In genomic region chr3:127226946-127227842, GRCh38 we compare ENCODE assay signal across 1 cellular context.
TF ChIP-seq lines count a peak whose summit lies in the region.

No MANE protein-coding gene starts in this region.

TF ChIP-seq in H1, 55 proteins besides CTCF, POLR2A, EP300 and RAD21:
- no peak for TF ChIP-seq PHF8 (conservative IDR thresholded peaks at IDR 0.05; ENCODE audit: low read depth, low read length)
- TF ChIP-seq JUND (IDR thresholded peaks at IDR 0.05; ENCODE audit: low read length), result no peak
- no peak for TF ChIP-seq SIN3A (conservative IDR thresholded peaks at IDR 0.05 in 1 of 2, IDR thresholded peaks at IDR 0.05 in 1 of 2; ENCODE audit: low read depth in 1 of 2, low read length in 2 of 2)
- no peak for TF ChIP-seq JUN (IDR thresholded peaks at IDR 0.05; ENCODE audit: low read depth, low read length)
- no peak for TF ChIP-seq SUZ12 (IDR thresholded peaks at IDR 0.05; ENCODE audit: low read length)
- TF ChIP-seq TAF7 (optimal IDR thresholded peaks at IDR 0.05; ENCODE audit: borderline replicate concordance, low read depth, low read length), result no peak
- no peak for TF ChIP-seq CREB1 (IDR thresholded peaks at IDR 0.05)
- no peak for TF ChIP-seq GTF2F1 (IDR thresholded peaks at IDR 0.05; ENCODE audit: borderline replicate concordance, low read depth, low read length)
- no peak for TF ChIP-seq CBX5 (IDR thresholded peaks at IDR 0.05; ENCODE audit: low read depth, low read length)
- TF ChIP-seq USF2 (IDR thresholded peaks at IDR 0.05; ENCODE audit: low read length), result no peak; the same call in 1 of the 2 replicates
- no peak for TF ChIP-seq ATF3 (IDR thresholded peaks at IDR 0.05; ENCODE audit: insufficient read depth, low read depth, low read length)
- TF ChIP-seq RBBP5 (IDR thresholded peaks at IDR 0.05; ENCODE audit: borderline replicate concordance, low read depth, low read length), result no peak
- TF ChIP-seq BRCA1 (IDR thresholded peaks at IDR 0.05; ENCODE audit: low read depth, low read length), result no peak
- TF ChIP-seq CTBP2 (IDR thresholded peaks at IDR 0.05; ENCODE audit: borderline replicate concordance, insufficient read depth, insufficient read length, low read length), result no peak
- no peak for TF ChIP-seq TEAD4 (IDR thresholded peaks at IDR 0.05; ENCODE audit: low read depth, low read length)
- no peak for TF ChIP-seq POU5F1 (IDR thresholded peaks at IDR 0.05; ENCODE audit: low read depth, low read length)
